Comparison of ENCODE assay signal across 2 cellular contexts in genomic region chr2:234732404-234733092, GRCh38.
TF ChIP-seq lines count a peak whose summit lies in the region.

No MANE protein-coding gene starts in this region.

TF ChIP-seq in GM23338, 12 proteins besides CTCF, POLR2A, EP300 and RAD21:
- TF ChIP-seq ETS1 (IDR thresholded peaks at IDR 0.05) (no peak), ZNF462 (CRISPR knock-in tag; IDR thresholded peaks at IDR 0.05) (no peak), STAT1 (IDR thresholded peaks at IDR 0.05; ENCODE audit: unreplicated experiment) (no peak), NANOG (IDR thresholded peaks at IDR 0.05; ENCODE audit: borderline replicate concordance) (no peak), JUNB (IDR thresholded peaks at IDR 0.05; ENCODE audit: unreplicated experiment) (no peak), POLR2AphosphoS5 (IDR thresholded peaks at IDR 0.05; ENCODE audit: low read depth) (no peak), CREB1 (CRISPR knock-in tag; IDR thresholded peaks at IDR 0.05; ENCODE audit: low read depth) (no peak), REST (IDR thresholded peaks at IDR 0.05; ENCODE audit: unreplicated experiment) (no peak), EZH2 (IDR thresholded peaks at IDR 0.05; ENCODE audit: low read depth, unreplicated experiment) (no peak), ZNF114 (CRISPR knock-in tag; IDR thresholded peaks at IDR 0.05) (no peak)
TF ChIP-seq in GM23338: peak in this region for 0.

TF ChIP-seq in H1, 55 proteins besides CTCF, POLR2A, EP300 and RAD21:
- TF ChIP-seq BACH1 (IDR thresholded peaks at IDR 0.05; ENCODE audit: low read length) (no peak), BCL11A (IDR thresholded peaks at IDR 0.05; ENCODE audit: low read depth in 2 of 2, low read length in 2 of 2) (no peak), CHD7 (IDR thresholded peaks at IDR 0.05; ENCODE audit: insufficient replicate concordance, low read length) (no peak), EGR1 (IDR thresholded peaks at IDR 0.05; ENCODE audit: borderline replicate concordance, low read depth, low read length) (no peak), RXRA (IDR thresholded peaks at IDR 0.05; ENCODE audit: insufficient read depth, low read depth, low read length) (no peak), SP1 (IDR thresholded peaks at IDR 0.05; ENCODE audit: low read depth, low read length) (no peak), POU5F1 (IDR thresholded peaks at IDR 0.05; ENCODE audit: low read depth, low read length) (no peak), YY1 (IDR thresholded peaks at IDR 0.05; ENCODE audit: low read depth, low read length) (no peak), CREB1 (IDR thresholded peaks at IDR 0.05) (no peak), PHF8 (conservative IDR thresholded peaks at IDR 0.05; ENCODE audit: low read depth, low read length) (no peak), ATF2 (IDR thresholded peaks at IDR 0.05; ENCODE audit: low read length) (no peak), NANOG (IDR thresholded peaks at IDR 0.05; ENCODE audit: insufficient read depth, low read depth, low read length, poor library complexity, severe bottlenecking) (no peak), CEBPB (IDR thresholded peaks at IDR 0.05; ENCODE audit: low read depth, low read length) (no peak)
